ENCODE assay signal across 13 cellular contexts in the genomic region with DNA sequence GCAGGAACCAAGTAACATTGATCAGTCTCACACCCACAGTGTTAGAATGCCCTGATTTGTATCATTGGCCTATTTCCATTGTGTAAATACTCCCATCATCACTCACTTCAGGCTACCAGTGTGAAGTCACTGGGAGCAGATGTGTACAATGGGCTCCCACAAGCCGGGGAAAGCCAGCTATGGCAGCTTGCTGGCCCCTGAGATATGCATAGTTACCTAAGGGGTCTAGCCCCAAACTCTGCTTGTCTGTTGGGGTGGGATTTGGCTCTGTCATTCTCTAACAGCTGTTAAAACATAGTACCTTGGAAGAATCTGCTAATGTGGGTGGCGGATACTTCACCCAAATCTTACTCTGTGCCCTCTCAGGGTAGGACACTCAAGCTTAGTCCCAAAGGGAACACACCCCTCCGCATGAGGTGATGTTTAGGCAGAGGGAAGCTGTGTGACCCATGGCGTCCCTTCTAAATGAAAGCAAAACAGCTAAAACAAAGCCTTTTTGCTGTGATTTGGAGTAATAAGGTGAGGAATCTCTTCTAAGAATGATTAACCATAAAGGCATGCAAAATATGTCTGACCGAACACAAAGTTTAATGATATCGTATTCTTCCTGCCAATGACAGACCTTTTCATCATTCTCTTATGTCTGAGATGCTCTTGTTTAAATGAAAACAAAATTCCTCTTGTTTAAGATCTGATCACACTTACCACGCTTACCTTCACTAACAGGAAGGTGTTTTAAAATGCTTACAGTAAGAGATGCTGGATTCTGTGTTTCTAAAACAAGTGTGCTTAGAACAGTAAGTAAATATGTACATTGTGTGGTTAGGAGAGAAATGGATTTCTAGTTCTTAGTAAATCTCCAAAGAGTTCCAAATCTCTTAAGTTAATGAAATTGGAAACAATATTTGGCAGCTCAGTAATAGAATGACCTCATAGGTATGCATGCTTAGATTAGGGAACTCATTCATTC. TPM values are rescaled to one million over a fixed set of nuclear protein-coding genes. Genes with fewer than 3 reads are reported as not detected.
DNase-seq lines count a peak whose midpoint lies in the region; TF ChIP-seq lines count a peak whose summit lies in the region.
"Had no signal": no experiment of that assay in that cellular context is flagged by ENCODE, and none has a peak within 500 bp of the region (broad histone marks: within the 10 kb centered on the region; RNA-seq: fewer than 3 reads in every experiment).

No MANE protein-coding gene starts in this region.

- no peaks in the 10 kb centered on the region for H3K9me3 Mint-ChIP-seq in activated T-helper 2 cell treated with anti-CD3 and anti-CD28 coated beads, Interferon-gamma antibody, Interleukin-2, Interleukin-4, amounts not matched to agents 10 μg/mL and 5 μg/mL and 100 μg/mL, durations not matched to agents 14 hours and 24 hours and 36 hours
- H3K9me3 Mint-ChIP-seq: stimulated activated naive CD8-positive, alpha-beta T cell treated with anti-CD3 and anti-CD28 coated beads, Interleukin-15, amount 100 ng/mL, for 72 hours had no signal

- H3K4me1 Mint-ChIP-seq in activated T-helper 2 cell treated with anti-CD3 and anti-CD28 coated beads, Interferon-gamma antibody, Interleukin-2, Interleukin-4, amounts not matched to agents 10 μg/mL and 5 μg/mL and 100 μg/mL, durations not matched to agents 14 hours and 24 hours and 36 hours (ENCODE audit: low read depth) = no peaks in the 10 kb centered on the region
- H3K4me1 Mint-ChIP-seq: stimulated activated naive CD8-positive, alpha-beta T cell treated with anti-CD3 and anti-CD28 coated beads, Interleukin-15, amount 100 ng/mL, for 72 hours had no signal

- POLR2A ChIA-PET in RWPE1 (lab: Yijun Ruan, JAX; ENCODE audit: low non-redundant PET) = no interaction called here

- no peaks in the 10 kb centered on the region for H3K36me3 Mint-ChIP-seq in activated T-helper 2 cell treated with anti-CD3 and anti-CD28 coated beads, Interferon-gamma antibody, Interleukin-2, Interleukin-4, amounts not matched to agents 10 μg/mL and 5 μg/mL and 100 μg/mL, durations not matched to agents 14 hours and 24 hours and 36 hours (ENCODE audit: low read depth)

- no peaks in the 10 kb centered on the region for H3K36me3 ChIP-seq in parathyroid adenoma (ENCODE audit: control insufficient read depth, insufficient read depth, low read length)
- H3K36me3 ChIP-seq in effector memory CD4-positive, alpha-beta T cell (ENCODE audit: control insufficient read depth, insufficient read depth, low read length) = no peaks in the 10 kb centered on the region
- H3K36me3 ChIP-seq: sigmoid colon had no signal

- no peaks in the 10 kb centered on the region for H3K4me1 ChIP-seq in parathyroid adenoma
- no peaks in the 10 kb centered on the region for H3K4me1 ChIP-seq in effector memory CD4-positive, alpha-beta T cell (ENCODE audit: control insufficient read depth, insufficient read depth, low read length, poor library complexity, severe bottlenecking)

- H3K79me2 ChIP-seq in parathyroid adenoma = no peaks in the 10 kb centered on the region

- no peak overlapping the region for H3K27ac Mint-ChIP-seq in activated T-helper 2 cell treated with anti-CD3 and anti-CD28 coated beads, Interferon-gamma antibody, Interleukin-2, Interleukin-4, amounts not matched to agents 10 μg/mL and 5 μg/mL and 100 μg/mL, durations not matched to agents 14 hours and 24 hours and 36 hours

- H3K4me3 Mint-ChIP-seq in activated T-helper 2 cell treated with anti-CD3 and anti-CD28 coated beads, Interferon-gamma antibody, Interleukin-2, Interleukin-4, amounts not matched to agents 10 μg/mL and 5 μg/mL and 100 μg/mL, durations not matched to agents 14 hours and 24 hours and 36 hours (ENCODE audit: low read depth) = no peak overlapping the region
- H3K4me3 Mint-ChIP-seq: stimulated activated naive CD8-positive, alpha-beta T cell treated with anti-CD3 and anti-CD28 coated beads, Interleukin-15, amount 100 ng/mL, for 72 hours had no signal

- H3K4me2 ChIP-seq in parathyroid adenoma (ENCODE audit: low read length) = no peak overlapping the region

- CTCF ChIA-PET in RWPE1 (lab: Yijun Ruan, JAX) = no interaction called here

- no peaks in the 10 kb centered on the region for H3K27me3 Mint-ChIP-seq in activated T-helper 2 cell treated with anti-CD3 and anti-CD28 coated beads, Interferon-gamma antibody, Interleukin-2, Interleukin-4, amounts not matched to agents 10 μg/mL and 5 μg/mL and 100 μg/mL, durations not matched to agents 14 hours and 24 hours and 36 hours (ENCODE audit: low read depth)
- H3K27me3 Mint-ChIP-seq: stimulated activated naive CD8-positive, alpha-beta T cell treated with anti-CD3 and anti-CD28 coated beads, Interleukin-15, amount 100 ng/mL, for 72 hours had no signal

- intact Hi-C loops in posterior vena cava (cut with DNase I) = no loop called here
- intact Hi-C loops in activated T-helper 2 cell treated with anti-CD3 and anti-CD28 coated beads, Interferon-gamma antibody, Interleukin-2, Interleukin-4, amounts not matched to agents 10 μg/mL and 5 μg/mL and 100 μg/mL, durations not matched to agents 14 hours and 24 hours and 36 hours (cut with micrococcal nuclease) = no loop called here

- H3K27me3 ChIP-seq in parathyroid adenoma (ENCODE audit: control insufficient read depth, insufficient read depth, low read length) = no peaks in the 10 kb centered on the region
- no peaks in the 10 kb centered on the region for H3K27me3 ChIP-seq in effector memory CD4-positive, alpha-beta T cell (replicated peaks; ENCODE audit: control insufficient read depth, insufficient read depth, low read length, poor library complexity, severe bottlenecking)
- H3K27me3 ChIP-seq: sigmoid colon had no signal

- no peak overlapping the region for H2AFZ ChIP-seq in parathyroid adenoma

- no peaks in the 10 kb centered on the region for H3K9me3 ChIP-seq in parathyroid adenoma (ENCODE audit: control insufficient read depth, low read length)
- H3K9me3 ChIP-seq in effector memory CD4-positive, alpha-beta T cell (ENCODE audit: control insufficient read depth, low read length) = no peaks in the 10 kb centered on the region
- H3K9me3 ChIP-seq: sigmoid colon had no signal

- no peak overlapping the region for H3K4me3 ChIP-seq in parathyroid adenoma (ENCODE audit: low read depth, low read length)
- no peak overlapping the region for H3K4me3 ChIP-seq in effector memory CD4-positive, alpha-beta T cell (ENCODE audit: insufficient read depth, low read depth, low read length, poor library complexity, severe bottlenecking)
- H3K4me3 ChIP-seq: sigmoid colon had no signal

- TF ChIP-seq CTCF in RWPE1 (conservative IDR thresholded peaks at IDR 0.05; ENCODE audit: low read depth) (no peak), parathyroid adenoma (IDR thresholded peaks at IDR 0.05) (no peak)

- peak; percentile 30 for DNase-seq in DMS79 (lab: John Stamatoyannopoulos, UW)
- peak; percentile 80 for DNase-seq in RWPE1 (ENCODE audit: low spot score)
- peak; percentile 77 for DNase-seq in fibroblast of peridontal ligament (ENCODE audit: extremely low read depth)
- DNase-seq in effector memory CD4-positive, alpha-beta T cell = no peak
- DNase-seq in NCI-H1436 (lab: John Stamatoyannopoulos, UW) = no peak
- DNase-seq in posterior vena cava (ENCODE audit: low spot score) = no peak
- DNase-seq in activated T-helper 2 cell treated with anti-CD3 and anti-CD28 coated beads, Interferon-gamma antibody, Interleukin-2, Interleukin-4, amounts not matched to agents 10 μg/mL and 5 μg/mL and 100 μg/mL, durations not matched to agents 14 hours and 24 hours and 36 hours (ENCODE audit: low spot score) = no peak
- DNase-seq: activated gamma-delta T cell; glutamatergic neuron; sigmoid colon; stimulated activated naive CD8-positive, alpha-beta T cell treated with anti-CD3 and anti-CD28 coated beads, Interleukin-15, amount 100 ng/mL, for 72 hours; T-helper 2 cell had no signal

- peak overlapping the region; percentile 84 for H3K27ac ChIP-seq in RWPE1
- H3K27ac ChIP-seq in parathyroid adenoma = peak overlapping the region; percentile 40
- H3K27ac ChIP-seq in effector memory CD4-positive, alpha-beta T cell (ENCODE audit: insufficient read depth, low read length, poor library complexity, severe bottlenecking) = no peak overlapping the region

- no peak overlapping the region for H3K9ac ChIP-seq in parathyroid adenoma

RNA-seq across cellular contexts. Expression of gene PXDC1, which starts 46.0 kb away (rescaled TPM):
- total RNA-seq in posterior vena cava = 100 to 1,000 TPM in 1 of 2 donors, 10 to 100 TPM in 1; 99.5 to 103 TPM
- 1.1 and 1.2 TPM in 2 replicates for total RNA-seq in activated T-helper 2 cell treated with anti-CD3 and anti-CD28 coated beads, Interferon-gamma antibody, Interleukin-2, Interleukin-4, amounts not matched to agents 10 μg/mL and 5 μg/mL and 100 μg/mL, durations not matched to agents 14 hours and 24 hours and 36 hours

RNA-seq across cellular contexts. Expression of gene FAM50B, which starts 51.7 kb away (rescaled TPM):
- total RNA-seq in posterior vena cava = 1 to 10 TPM; 4.8 to 7.5 TPM
- 9.1 and 10.0 TPM in 2 replicates for total RNA-seq in activated T-helper 2 cell treated with anti-CD3 and anti-CD28 coated beads, Interferon-gamma antibody, Interleukin-2, Interleukin-4, amounts not matched to agents 10 μg/mL and 5 μg/mL and 100 μg/mL, durations not matched to agents 14 hours and 24 hours and 36 hours

Comparison
In these comparisons a context has a peak if more than half of its experiments do, and no peak if none do; other contexts are left out.
1. DNase-seq: peak in DMS79 (single experiment), RWPE1 (single experiment) and fibroblast of peridontal ligament (single experiment); none in effector memory CD4-positive, alpha-beta T cell (0 of 3), NCI-H1436 (single experiment), posterior vena cava (single experiment) and activated T-helper 2 cell treated with anti-CD3 and anti-CD28 coated beads, Interferon-gamma antibody, Interleukin-2, Interleukin-4, amounts not matched to agents 10 μg/mL and 5 μg/mL and 100 μg/mL, durations not matched to agents 14 hours and 24 hours and 36 hours (single experiment).
2. RNA of gene PXDC1, which starts 46.0 kb away (total RNA-seq): 99.5 to 103 TPM in posterior vena cava; 1.1 to 1.2 TPM in activated T-helper 2 cell treated with anti-CD3 and anti-CD28 coated beads, Interferon-gamma antibody, Interleukin-2, Interleukin-4, amounts not matched to agents 10 μg/mL and 5 μg/mL and 100 μg/mL, durations not matched to agents 14 hours and 24 hours and 36 hours; every median in the first group is over 10 times any median in the second.